In the genomic region with DNA sequence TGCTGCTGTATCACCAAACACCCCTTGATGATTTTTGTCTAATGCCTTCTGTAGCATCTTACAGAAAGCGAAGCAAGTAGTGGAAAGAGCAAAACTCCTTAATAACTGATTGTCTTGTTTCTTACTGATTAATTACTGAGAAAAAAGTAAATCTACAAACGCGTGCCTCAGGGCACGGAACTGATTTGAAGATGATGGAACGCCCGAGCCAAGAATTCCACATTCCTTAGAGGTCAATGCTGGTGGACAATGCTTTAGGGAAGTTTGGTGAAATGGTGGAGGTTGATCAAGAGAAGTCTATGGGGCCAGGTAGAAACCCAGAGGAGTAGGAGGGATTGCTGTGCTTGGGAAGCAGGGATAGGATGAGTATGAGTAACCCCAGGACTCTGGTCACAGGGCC, we compare ENCODE assay signal across 25 cellular contexts.
"Had no signal": no experiment of that assay in that cellular context is flagged by ENCODE, and none has a peak within 500 bp of the region (broad histone marks: within the 10 kb centered on the region; RNA-seq: fewer than 3 reads in every experiment).

No MANE protein-coding gene starts in this region.

- H3K4me1 ChIP-seq: breast epithelium, prostate gland, testis had no signal

- H3K9me3 ChIP-seq: breast epithelium, heart left ventricle, ovary, prostate gland, spleen, testis, upper lobe of left lung had no signal

- H3K27ac ChIP-seq: breast epithelium, epithelial cell of prostate, ovary, SK-N-MC, spleen, testis, upper lobe of left lung, WERI-Rb-1 had no signal

- H3K36me3 ChIP-seq: breast epithelium, heart left ventricle, ovary, prostate gland, spleen, upper lobe of left lung, WERI-Rb-1 had no signal

- H3K4me3 Mint-ChIP-seq: activated CD4-positive, alpha-beta memory T cell treated with anti-CD3 and anti-CD28 coated beads, Interleukin-2, amount 10 ng/mL, durations not matched to agents 7 days and 5 days; activated CD4-positive, alpha-beta T cell treated with anti-CD3 and anti-CD28 coated beads, Interleukin-2, amount 10 ng/mL, durations not matched to agents 7 days and 5 days; activated naive CD4-positive, alpha-beta T cell treated with anti-CD3 and anti-CD28 coated beads, Interleukin-2, amount 50 U/mL, for 24 hours; activated naive CD8-positive, alpha-beta T cell treated with anti-CD3 and anti-CD28 coated beads, Interleukin-2, amount 50 U/mL, for 24 hours; activated T-cell treated with anti-CD3 and anti-CD28 coated beads, Interleukin-2, amount 50 U/mL, for 24 hours; natural killer cell treated with Interleukin-12 subunit alpha and Interleukin-12 subunit beta and Interleukin-15 and Interleukin-18, amount 100 ng/mL, for 72 hours; T-helper 1 cell treated with Interleukin-12 subunit alpha and Interleukin-12 subunit beta and Interleukin-4 antibody, amounts not matched to agents 30 μg/mL and 1 μg/mL, for 36 hours had no signal

- H3K9me3 Mint-ChIP-seq: activated CD4-positive, alpha-beta memory T cell treated with anti-CD3 and anti-CD28 coated beads, Interleukin-2, amount 10 ng/mL, durations not matched to agents 7 days and 5 days; activated CD4-positive, alpha-beta T cell treated with anti-CD3 and anti-CD28 coated beads, Interleukin-2, amount 10 ng/mL, durations not matched to agents 7 days and 5 days; activated naive CD4-positive, alpha-beta T cell treated with anti-CD3 and anti-CD28 coated beads, Interleukin-2, amount 50 U/mL, for 24 hours; activated naive CD8-positive, alpha-beta T cell treated with anti-CD3 and anti-CD28 coated beads, Interleukin-2, amount 50 U/mL, for 24 hours; activated T-cell treated with anti-CD3 and anti-CD28 coated beads, Interleukin-2, amount 50 U/mL, for 24 hours; natural killer cell treated with Interleukin-12 subunit alpha and Interleukin-12 subunit beta and Interleukin-15 and Interleukin-18, amount 100 ng/mL, for 72 hours; T-helper 1 cell treated with Interleukin-12 subunit alpha and Interleukin-12 subunit beta and Interleukin-4 antibody, amounts not matched to agents 30 μg/mL and 1 μg/mL, for 36 hours had no signal

- ATAC-seq: activated naive CD8-positive, alpha-beta T cell treated with anti-CD3 and anti-CD28 coated beads, Interleukin-2, amount 50 U/mL, for 24 hours; heart left ventricle; natural killer cell treated with Interleukin-12 subunit alpha and Interleukin-12 subunit beta and Interleukin-15 and Interleukin-18, amount 100 ng/mL, for 72 hours had no signal

- H3K27me3 ChIP-seq: breast epithelium, heart left ventricle, ovary, spleen, testis, upper lobe of left lung had no signal

- H3K4me1 Mint-ChIP-seq: activated naive CD8-positive, alpha-beta T cell treated with anti-CD3 and anti-CD28 coated beads, Interleukin-2, amount 50 U/mL, for 24 hours had no signal

- H3K4me3 ChIP-seq: breast epithelium, heart left ventricle, ovary, prostate gland, SK-N-MC, spleen, testis, upper lobe of left lung had no signal

- DNase-seq: activated CD4-positive, alpha-beta memory T cell treated with anti-CD3 and anti-CD28 coated beads, Interleukin-2, amount 10 ng/mL, durations not matched to agents 7 days and 5 days; activated CD4-positive, alpha-beta T cell treated with anti-CD3 and anti-CD28 coated beads, Interleukin-2, amount 10 ng/mL, durations not matched to agents 7 days and 5 days; activated CD4-positive, CD25-positive, alpha-beta regulatory T cell treated with anti-CD3 and anti-CD28 coated beads, Interleukin-2, amount 50 U/mL, for 72 hours; activated CD8-positive, alpha-beta memory T cell treated with anti-CD3 and anti-CD28 coated beads, Interleukin-2, amount 50 U/mL, for 48 hours; activated naive CD8-positive, alpha-beta T cell treated with anti-CD3 and anti-CD28 coated beads, Interleukin-2, amount 50 U/mL, for 24 hours; activated T-cell treated with anti-CD3 and anti-CD28 coated beads, Interleukin-2, amount 50 U/mL, for 24 hours; amygdala; central memory CD4-positive, alpha-beta T cell; heart left ventricle; hypothalamus; midbrain; ovary; spleen; stimulated activated naive CD4-positive, alpha-beta T cell; T1000; testis; upper lobe of left lung; WERI-Rb-1 had no signal

- H3K27ac Mint-ChIP-seq: activated CD4-positive, alpha-beta memory T cell treated with anti-CD3 and anti-CD28 coated beads, Interleukin-2, amount 10 ng/mL, durations not matched to agents 7 days and 5 days; activated CD4-positive, alpha-beta T cell treated with anti-CD3 and anti-CD28 coated beads, Interleukin-2, amount 10 ng/mL, durations not matched to agents 7 days and 5 days; activated naive CD4-positive, alpha-beta T cell treated with anti-CD3 and anti-CD28 coated beads, Interleukin-2, amount 50 U/mL, for 24 hours; activated naive CD8-positive, alpha-beta T cell treated with anti-CD3 and anti-CD28 coated beads, Interleukin-2, amount 50 U/mL, for 24 hours; activated T-cell treated with anti-CD3 and anti-CD28 coated beads, Interleukin-2, amount 50 U/mL, for 24 hours; natural killer cell treated with Interleukin-12 subunit alpha and Interleukin-12 subunit beta and Interleukin-15 and Interleukin-18, amount 100 ng/mL, for 72 hours; T-helper 1 cell treated with Interleukin-12 subunit alpha and Interleukin-12 subunit beta and Interleukin-4 antibody, amounts not matched to agents 30 μg/mL and 1 μg/mL, for 36 hours had no signal

- H3K36me3 Mint-ChIP-seq: activated naive CD4-positive, alpha-beta T cell treated with anti-CD3 and anti-CD28 coated beads, Interleukin-2, amount 50 U/mL, for 24 hours; natural killer cell treated with Interleukin-12 subunit alpha and Interleukin-12 subunit beta and Interleukin-15 and Interleukin-18, amount 100 ng/mL, for 72 hours had no signal

- H3K27me3 Mint-ChIP-seq: activated T-cell treated with anti-CD3 and anti-CD28 coated beads, Interleukin-2, amount 50 U/mL, for 24 hours had no signal
